In the genomic region with DNA sequence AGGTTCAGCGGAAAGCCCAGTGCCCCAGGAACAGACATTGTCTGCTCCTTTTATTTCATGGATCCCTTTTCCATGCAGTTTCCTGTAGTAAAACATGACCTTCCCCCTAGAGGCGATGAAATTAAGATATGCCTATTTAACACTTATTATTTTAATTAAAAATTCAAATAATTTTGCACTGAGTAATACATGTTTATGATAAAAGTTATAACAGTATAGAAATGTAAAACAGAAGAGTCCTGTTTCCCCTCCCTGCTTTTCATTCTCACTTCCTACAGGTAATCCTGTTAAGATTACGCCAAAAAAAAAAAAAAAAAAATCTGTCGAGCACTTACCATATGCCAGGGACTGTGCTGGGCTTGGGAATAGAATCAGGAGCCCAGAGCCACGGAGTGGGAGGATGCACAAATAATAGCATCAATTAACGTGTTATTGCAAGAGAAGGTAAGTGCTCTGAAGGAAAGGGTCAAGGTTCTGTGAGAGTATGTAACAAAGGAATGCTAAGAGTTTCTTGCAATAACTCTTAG, we compare ENCODE assay signal across 8 cellular contexts. TPM values are rescaled to one million over a fixed set of nuclear protein-coding genes. Genes with fewer than 3 reads are reported as not detected.
DNase-seq lines count a peak whose midpoint lies in the region; ATAC-seq and TF ChIP-seq lines count a peak whose summit lies in the region.

No MANE protein-coding gene starts in this region.

- no TSS peak for BruUV-seq in A673 (replicated peaks; lab: Mats Ljungman, UMichigan)

- intact Hi-C loops in A673 (cut with micrococcal nuclease; ENCODE audit: unreplicated experiment) = no loop called here

- CTCF ChIA-PET in A673 (lab: Charles Lee) = interaction anchor here (1.5 kb wide), 1 partner anchor 74 kb away, joined by 3 read pairs; no protein-coding TSS in a partner anchor

- ATAC-seq in HG03442 (IDR thresholded peaks at IDR 0.05; ENCODE audit: unreplicated experiment) (no peak), HG02870 (IDR thresholded peaks at IDR 0.05; ENCODE audit: unreplicated experiment) (no peak)

- H3K27ac ChIP-seq in A673 (ENCODE audit: low read depth, low read length, poor library complexity, severe bottlenecking) = peak overlapping the region; percentile 84
- H3K27ac ChIP-seq in HL-60 (replicated peaks) = peak overlapping the region; percentile 71

- peaks cover 6% of the 10 kb centered on the region for H3K36me3 ChIP-seq in A673 (ENCODE audit: insufficient read depth, low read length, poor library complexity, severe bottlenecking)

- peaks cover 10% of the 10 kb centered on the region for H3K4me1 ChIP-seq in A673 (ENCODE audit: insufficient read depth, low read length, poor library complexity, severe bottlenecking)

- H3K27me3 ChIP-seq in A673 (replicated peaks; ENCODE audit: insufficient read depth, low read depth, low read length, poor library complexity) = no peaks in the 10 kb centered on the region
- H3K27me3 ChIP-seq in HL-60 (ENCODE audit: insufficient read depth, poor library complexity, severe bottlenecking) = no peaks in the 10 kb centered on the region

- TF ChIP-seq CTCF in A673 (conservative IDR thresholded peaks at IDR 0.05; ENCODE audit: low read depth, low read length) (no peak), HL-60 (IDR thresholded peaks at IDR 0.05; ENCODE audit: insufficient read depth, low read length) (no peak)

- POLR2A ChIA-PET in A673 (lab: Charles Lee; ENCODE audit: low non-redundant PET) = no interaction called here

- peak overlapping the region; percentile 59 for H3K4me3 ChIP-seq in A673 (ENCODE audit: low read depth, low read length, poor library complexity, severe bottlenecking)
- H3K4me3 ChIP-seq in HL-60 (replicated peaks; ENCODE audit: insufficient read depth, low read length) = peak overlapping the region; percentile 96

- DNase-seq in A673 (ENCODE audit: low spot score) (peak; percentile 15), HL-60 (ENCODE audit: low read depth in 1 of 2, low spot score in 1 of 2) (no peak), amniotic epithelial cell (ENCODE audit: low read depth) (peak; percentile 22), medulla oblongata (ENCODE audit: extremely low spot score) (peak; percentile 11), SIG-M5 treated with dmso at 0.1 percent for 504 hours (lab: John Stamatoyannopoulos, UW; ENCODE audit: unreplicated experiment) (no peak), AML-193 (lab: John Stamatoyannopoulos, UW) (no peak)

- H3K9me3 ChIP-seq in A673 (ENCODE audit: low read depth, low read length, poor library complexity, severe bottlenecking) = no peaks in the 10 kb centered on the region

RNA-seq across cellular contexts. Expression of gene LPCAT3, which starts 0.8 kb away (rescaled TPM):
- total RNA-seq in A673 (2021) = 56.6 and 60.2 TPM in 2 replicates

RNA-seq across cellular contexts. Expression of gene C1S, which starts 41.4 kb away (rescaled TPM):
- 1.9 and 3.1 TPM in 2 replicates for total RNA-seq in A673 (2021)

RNA-seq across cellular contexts. Expression of gene EMG1, which starts 48.4 kb away (rescaled TPM):
- total RNA-seq in A673 (2021) = 83.0 and 92.3 TPM in 2 replicates

RNA-seq across cellular contexts. Expression of gene PHB2, which starts 48.6 kb away (rescaled TPM):
- 340 and 351 TPM in 2 replicates for total RNA-seq in A673 (2021)

Comparison
In these comparisons a context has a peak if more than half of its experiments do, and no peak if none do; other contexts are left out.
1. DNase-seq: peak in A673 (single experiment), amniotic epithelial cell (single experiment) and medulla oblongata (single experiment); none in HL-60 (0 of 2), SIG-M5 treated with dmso at 0.1 percent for 504 hours (single experiment) and AML-193 (0 of 2).